Comparison of ENCODE assay signal across 8 cellular contexts in genomic region chr17:45487704-45488103, GRCh38. TPM values are rescaled to one million over a fixed set of nuclear protein-coding genes. Genes with fewer than 3 reads are reported as not detected.
A peak's percentile ranks its signal among the peaks of the same experiment; 100 is the strongest.
DNase-seq lines count a peak whose midpoint lies in the region; ATAC-seq, FAIRE-seq and TF ChIP-seq lines count a peak whose summit lies in the region.
"Not testable (repeated sequence)": the region's sequence is repeated elsewhere in the genome, so short reads cannot be mapped to it uniquely, and the experiment has no call there.

No MANE protein-coding gene starts in this region.

- FAIRE-seq in kidney (lab: Jason Lieb, UNC), result not testable (repeated sequence)

- TF ChIP-seq POLR2A in ovary (IDR thresholded peaks at IDR 0.05), result not testable (repeated sequence)

- not testable (repeated sequence) for H3K9ac ChIP-seq in kidney (ENCODE audit: low read length in 2 of 2)

- not testable (repeated sequence) for TF ChIP-seq CTCF in kidney (IDR thresholded peaks at IDR 0.05; ENCODE audit: borderline replicate concordance, extremely low read depth, insufficient read depth); ovary (IDR thresholded peaks at IDR 0.05); upper lobe of right lung (IDR thresholded peaks at IDR 0.05)

- not testable (repeated sequence) for H3K4me1 ChIP-seq in kidney (ENCODE audit: control insufficient read depth in 1 of 2, insufficient read depth in 1 of 2, low read depth in 1 of 2, low read length in 2 of 2); ovary (ENCODE audit: insufficient read depth)
- peaks cover 16% of the 10 kb centered on the region for H3K4me1 ChIP-seq in upper lobe of right lung

- H3K4me3 ChIP-seq in MG63; kidney (ENCODE audit: low read length in 2 of 2); ovary; upper lobe of right lung: not testable (repeated sequence)

- not testable (repeated sequence) for H3K9me3 ChIP-seq in MG63; kidney (ENCODE audit: control insufficient read depth in 1 of 2, low read length in 2 of 2); ovary; upper lobe of right lung

- TF ChIP-seq EP300 in ovary (IDR thresholded peaks at IDR 0.05), result not testable (repeated sequence)

- H3K36me3 ChIP-seq in MG63; kidney (ENCODE audit: control insufficient read depth in 1 of 2, insufficient read depth in 2 of 2, low read length in 2 of 2); ovary; upper lobe of right lung: not testable (repeated sequence)

- H3K27ac ChIP-seq in kidney (ENCODE audit: low read depth in 2 of 2, low read length in 2 of 2) (peak overlapping the region in 1 of 2 donors; percentile 37), upper lobe of right lung (peak overlapping the region; percentile 47)
- H3K27ac ChIP-seq in ovary, result not testable (repeated sequence)

- H3K27me3 ChIP-seq in MG63, ovary, upper lobe of right lung: not testable (repeated sequence)

- intact Hi-C loops in kidney (cut with DNase I); ovary (cut with DNase I); upper lobe of right lung (cut with DNase I): not testable (repeated sequence)

- peak; percentile 59 for DNase-seq in DMS79 (lab: John Stamatoyannopoulos, UW)
- peak; percentile 86 for DNase-seq in MG63
- DNase-seq in SIG-M5 treated with dmso at 0.1 percent for 504 hours (lab: John Stamatoyannopoulos, UW; ENCODE audit: unreplicated experiment), result peak; percentile 85
- DNase-seq in amniotic epithelial cell (ENCODE audit: low read depth), result peak; percentile 84
- DNase-seq in kidney, result peak; percentile 87
- DNase-seq in ovary, result peak; percentile 50 to 86 (median 67)
- DNase-seq in upper lobe of right lung, result peak; percentile 81

- WGBS in ovary, 3 donors, result 26 to 32% (median 27%) methylated on average over 2 of the region's 2 CpGs

- ATAC-seq in esophagus mucosa (peak; percentile 60), upper lobe of right lung (peak; percentile 56)

RNA-seq across cellular contexts. Expression of gene PLEKHM1, which starts 2.8 kb away (rescaled TPM):
- total RNA-seq in MG63 (2014; rRNA removed; shearing (Covaris generic); ENCODE audit: low replicate concordance), result 3.1 and 14.7 TPM in 2 replicates
- 112 TPM for total RNA-seq in esophagus mucosa
- total RNA-seq in kidney, result 46.6 TPM
- polyA plus RNA-seq in kidney (ENCODE audit: insufficient read depth, low read depth, low replicate concordance), result 13.3 TPM
- 10 to 100 TPM; 14.7 to 38.4 (median 36.7) TPM for total RNA-seq in ovary
- 10 to 100 TPM; 13.0 to 13.7 TPM for polyA plus RNA-seq in ovary
- 69.8 TPM for total RNA-seq in upper lobe of right lung

RNA-seq across cellular contexts. Expression of gene ARHGAP27, which starts 55.0 kb away (rescaled TPM):
- total RNA-seq in MG63 (2014; rRNA removed; shearing (Covaris generic); ENCODE audit: low replicate concordance), result 0.07 and 1.5 TPM in 2 replicates
- 69.0 TPM for total RNA-seq in esophagus mucosa
- total RNA-seq in kidney, result 57.2 TPM
- polyA plus RNA-seq in kidney (ENCODE audit: insufficient read depth, low read depth, low replicate concordance), result 13.3 TPM
- 10 to 100 TPM in 3 of 7 donors, 1 to 10 TPM in 4; 3.7 to 41.7 (median 8.7) TPM for total RNA-seq in ovary
- polyA plus RNA-seq in ovary, result 10 to 100 TPM in 1 of 2 donors, 1 to 10 TPM in 1; 3.8 to 10.1 TPM
- 73.8 TPM for total RNA-seq in upper lobe of right lung
